Comparison of ENCODE assay signal across 24 cellular contexts in the genomic region with DNA sequence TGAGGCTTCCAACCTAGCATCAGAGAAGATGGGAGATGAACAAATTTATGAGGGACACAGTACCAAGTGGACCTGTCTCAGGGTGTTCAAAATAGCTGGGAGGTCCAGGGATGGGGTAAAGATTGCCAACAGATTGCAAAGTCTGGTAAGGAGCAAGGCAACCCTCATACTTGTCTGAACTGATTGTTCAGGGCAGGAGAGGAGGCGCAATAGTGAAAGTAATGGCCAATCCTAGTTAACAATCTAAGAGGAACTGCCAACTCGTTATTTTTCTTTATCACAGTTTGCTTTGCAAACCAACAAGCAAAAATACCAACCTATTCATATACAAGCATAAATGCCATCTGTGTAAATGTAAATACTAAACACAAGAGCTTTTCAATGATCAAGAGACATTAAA.
"Had no signal": no experiment of that assay in that cellular context is flagged by ENCODE, and none has a peak within 500 bp of the region (broad histone marks: within the 10 kb centered on the region; RNA-seq: fewer than 3 reads in every experiment).

No MANE protein-coding gene starts in this region.

- H3K27me3 Mint-ChIP-seq: activated B cell treated with CpG ODN at 0.5 μM for 24 hours; activated CD4-positive, alpha-beta T cell treated with anti-CD3 and anti-CD28 coated beads for 36 hours; activated naive CD8-positive, alpha-beta T cell; activated T-cell treated with anti-CD3 and anti-CD28 coated beads, Interleukin-2, amount 50 U/mL, for 24 hours; activated T-helper 17 cell treated with anti-CD3 and anti-CD28 coated beads, Interleukin-2, amount 50 U/mL, for 72 hours; naive thymus-derived CD4-positive, alpha-beta T cell; progenitor cell of endocrine pancreas; stimulated activated memory B cell treated with anti-CD40 and anti-IgM and Interleukin-4, amounts not matched to agents 10 μg/mL and 1 μg/mL and 100 μg/mL, for 72 hours had no signal

- H3K27ac ChIP-seq: foreskin keratinocyte, sigmoid colon, stomach, suprapubic skin, tibial nerve had no signal

- H3K36me3 ChIP-seq: sigmoid colon, stomach, suprapubic skin, tibial nerve had no signal

- H3K4me3 Mint-ChIP-seq: activated B cell treated with CpG ODN at 0.5 μM for 24 hours; activated CD4-positive, alpha-beta T cell treated with anti-CD3 and anti-CD28 coated beads for 36 hours; activated naive CD8-positive, alpha-beta T cell; activated T-cell treated with anti-CD3 and anti-CD28 coated beads, Interleukin-2, amount 50 U/mL, for 24 hours; activated T-helper 17 cell treated with anti-CD3 and anti-CD28 coated beads, Interleukin-2, amount 50 U/mL, for 72 hours; naive thymus-derived CD4-positive, alpha-beta T cell; stimulated activated memory B cell treated with anti-CD40 and anti-IgM and Interleukin-4, amounts not matched to agents 10 μg/mL and 1 μg/mL and 100 μg/mL, for 72 hours had no signal

- H3K4me1 Mint-ChIP-seq: activated B cell treated with CpG ODN at 0.5 μM for 24 hours; stimulated activated memory B cell treated with anti-CD40 and anti-IgM and Interleukin-4, amounts not matched to agents 10 μg/mL and 1 μg/mL and 100 μg/mL, for 72 hours had no signal

- H3K9me3 Mint-ChIP-seq: activated B cell treated with CpG ODN at 0.5 μM for 24 hours; stimulated activated memory B cell treated with anti-CD40 and anti-IgM and Interleukin-4, amounts not matched to agents 10 μg/mL and 1 μg/mL and 100 μg/mL, for 72 hours had no signal

- H3K27ac Mint-ChIP-seq: activated B cell treated with CpG ODN at 0.5 μM for 24 hours; activated CD4-positive, alpha-beta T cell treated with anti-CD3 and anti-CD28 coated beads for 36 hours; activated naive CD8-positive, alpha-beta T cell; activated T-cell treated with anti-CD3 and anti-CD28 coated beads, Interleukin-2, amount 50 U/mL, for 24 hours; activated T-helper 17 cell treated with anti-CD3 and anti-CD28 coated beads, Interleukin-2, amount 50 U/mL, for 72 hours; naive thymus-derived CD4-positive, alpha-beta T cell; progenitor cell of endocrine pancreas; stimulated activated memory B cell treated with anti-CD40 and anti-IgM and Interleukin-4, amounts not matched to agents 10 μg/mL and 1 μg/mL and 100 μg/mL, for 72 hours had no signal

- H3K27me3 ChIP-seq: foreskin keratinocyte, sigmoid colon, stomach, suprapubic skin, tibial nerve had no signal

- H3K4me1 ChIP-seq: foreskin keratinocyte, sigmoid colon, stomach, suprapubic skin, tibial nerve had no signal

- DNase-seq: activated B cell treated with CpG ODN at 0.5 μM for 24 hours; activated CD4-positive, alpha-beta T cell treated with anti-CD3 and anti-CD28 coated beads for 36 hours; activated CD4-positive, alpha-beta T cell treated with anti-CD3 and anti-CD28 coated beads, Interleukin-2, amount 50 U/mL, for 4 hours; activated CD8-positive, alpha-beta memory T cell treated with anti-CD3 and anti-CD28 coated beads for 24 hours; activated CD8-positive, alpha-beta memory T cell treated with anti-CD3 and anti-CD28 coated beads, Interleukin-2, amount 50 U/mL, for 4 hours; activated T-cell treated with anti-CD3 and anti-CD28 coated beads, Interleukin-2, amount 50 U/mL, for 24 hours; central memory CD4-positive, alpha-beta T cell; dermis blood vessel endothelial cell; effector memory CD4-positive, alpha-beta T cell; foreskin keratinocyte; kidney; naive thymus-derived CD4-positive, alpha-beta T cell; retina; sigmoid colon; stimulated activated CD4-positive, alpha-beta T cell treated with anti-CD3 and anti-CD28 coated beads, Interleukin-15, amount 100 ng/mL, for 24 hours; stomach had no signal

- H3K36me3 Mint-ChIP-seq: activated naive CD8-positive, alpha-beta T cell; stimulated activated memory B cell treated with anti-CD40 and anti-IgM and Interleukin-4, amounts not matched to agents 10 μg/mL and 1 μg/mL and 100 μg/mL, for 72 hours had no signal

- H3K9me3 ChIP-seq: sigmoid colon, stomach, suprapubic skin, tibial nerve had no signal

- ATAC-seq: activated CD4-positive, alpha-beta T cell treated with anti-CD3 and anti-CD28 coated beads for 36 hours; activated T-helper 17 cell treated with anti-CD3 and anti-CD28 coated beads, Interleukin-2, amount 50 U/mL, for 72 hours; foreskin keratinocyte; naive thymus-derived CD4-positive, alpha-beta T cell; stimulated activated memory B cell treated with anti-CD40 and anti-IgM and Interleukin-4, amounts not matched to agents 10 μg/mL and 1 μg/mL and 100 μg/mL, for 72 hours had no signal

- H3K4me3 ChIP-seq: lung, sigmoid colon, smooth muscle cell, stomach, suprapubic skin, tibial nerve had no signal

- H3K4me2 ChIP-seq: smooth muscle cell had no signal
